In the genomic region with DNA sequence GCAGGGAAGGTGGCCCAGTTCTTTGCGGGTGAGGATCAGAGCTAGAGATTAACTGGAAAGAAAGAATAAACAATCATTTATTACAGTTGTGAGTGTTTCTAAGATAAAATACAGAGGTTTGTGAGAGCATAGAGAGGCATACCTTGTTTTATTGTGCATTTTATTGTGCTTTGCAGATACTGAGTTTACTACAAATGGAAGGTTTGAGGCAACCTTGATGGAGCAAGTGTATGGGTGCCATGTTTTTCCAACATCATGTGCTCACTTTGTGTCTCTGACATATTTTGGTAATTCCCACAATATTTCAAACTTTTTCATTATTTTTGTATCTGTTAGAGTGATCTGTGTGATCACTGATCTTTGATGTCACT, we compare ENCODE assay signal across 7 cellular contexts. TPM values are rescaled to one million over a fixed set of nuclear protein-coding genes. Genes with fewer than 3 reads are reported as not detected.
DNase-seq lines count a peak whose midpoint lies in the region; ATAC-seq and TF ChIP-seq lines count a peak whose summit lies in the region.

No MANE protein-coding gene starts in this region.

- H4K20me1 ChIP-seq in SU-DHL-6 (ENCODE audit: low read depth, low read length) = no peaks in the 10 kb centered on the region

- peak overlapping the region; percentile 87 for H2AFZ ChIP-seq in SU-DHL-6 (ENCODE audit: low read depth, low read length, severe bottlenecking)

- H3K9me3 ChIP-seq in SU-DHL-6 (ENCODE audit: insufficient read depth, low read length) = no peaks in the 10 kb centered on the region

- no peaks in the 10 kb centered on the region for H3K36me3 ChIP-seq in SU-DHL-6 (ENCODE audit: low read length)

- no peak for ATAC-seq in foreskin keratinocyte
- no peak for ATAC-seq in GM19467 (IDR thresholded peaks at IDR 0.05; ENCODE audit: unreplicated experiment)
- ATAC-seq in GM19397 (IDR thresholded peaks at IDR 0.05; ENCODE audit: unreplicated experiment) = no peak

- peak overlapping the region; percentile 84 for H3K27ac ChIP-seq in SU-DHL-6 (ENCODE audit: low read depth, low read length)
- H3K27ac ChIP-seq in foreskin keratinocyte = peak overlapping the region; percentile 88

- peak overlapping the region; percentile 96 for H3K4me2 ChIP-seq in SU-DHL-6 (ENCODE audit: low read depth, low read length, poor library complexity, severe bottlenecking)

- peaks cover 14% of the 10 kb centered on the region for H3K4me1 ChIP-seq in foreskin keratinocyte

- peaks cover 7% of the 10 kb centered on the region; the same call in 1 of the 2 replicates for H3F3A ChIP-seq in SU-DHL-6 (ENCODE audit: insufficient read depth)

- peaks cover 28% of the 10 kb centered on the region for H3K79me2 ChIP-seq in SU-DHL-6 (ENCODE audit: insufficient read depth, low read length)

- peak overlapping the region; percentile 89 for H3K9ac ChIP-seq in SU-DHL-6 (ENCODE audit: low read length)

- H3K9me2 ChIP-seq in SU-DHL-6 (replicated peaks; ENCODE audit: insufficient read depth, low read length) = no peaks in the 10 kb centered on the region

- DNase-seq in HFF-Myc (ENCODE audit: extremely low read depth, low read depth) (no peak), foreskin keratinocyte (peak in 1 of 2 donors; percentile 24), smooth muscle cell of the brain vasculature (ENCODE audit: low read depth, low spot score) (peak; percentile 1), D341Med (ENCODE audit: low spot score) (no peak)

- no peak for TF ChIP-seq CTCF in HFF-Myc (IDR thresholded peaks at IDR 0.05; ENCODE audit: low read depth, low read length, missing control alignments)
- no peak for TF ChIP-seq CTCF in SU-DHL-6 (IDR thresholded peaks at IDR 0.05; ENCODE audit: insufficient read depth, low read length, poor library complexity, severe bottlenecking)
- TF ChIP-seq CTCF in foreskin keratinocyte (conservative IDR thresholded peaks at IDR 0.05) = no peak

- H3K27me3 ChIP-seq in SU-DHL-6 (ENCODE audit: low read length) (no peaks in the 10 kb centered on the region), foreskin keratinocyte (no peaks in the 10 kb centered on the region)

- H3K4me3 ChIP-seq in HFF-Myc (replicated peaks; ENCODE audit: low read depth, low read length) = peak overlapping the region; percentile 80
- peak overlapping the region; percentile 86 for H3K4me3 ChIP-seq in SU-DHL-6 (ENCODE audit: insufficient read depth, low read length, poor library complexity, severe bottlenecking)

RNA-seq across cellular contexts. Expression of a gene that starts 0.7 kb away (rescaled TPM):
- total RNA-seq in foreskin keratinocyte = 5.4 and 6.4 TPM in 2 replicates
- 2.3 and 4.3 TPM in 2 replicates for polyA plus RNA-seq in foreskin keratinocyte

RNA-seq across cellular contexts. Expression of a gene that starts 32.0 kb away (rescaled TPM):
- total RNA-seq in foreskin keratinocyte = 10.8 and 12.4 TPM in 2 replicates
- 6.0 and 7.4 TPM in 2 replicates for polyA plus RNA-seq in foreskin keratinocyte

RNA-seq across cellular contexts. Expression of a gene that starts 41.2 kb away (rescaled TPM):
- 71.1 and 74.7 TPM in 2 replicates for total RNA-seq in foreskin keratinocyte
- 44.2 and 52.1 TPM in 2 replicates for polyA plus RNA-seq in foreskin keratinocyte
